9 cellular contexts compared by ENCODE assay signal in genomic region chr14:67673451-67673850, GRCh38. TPM values are rescaled to one million over a fixed set of nuclear protein-coding genes. Genes with fewer than 3 reads are reported as not detected.
DNase-seq lines count a peak whose midpoint lies in the region; ATAC-seq, FAIRE-seq and TF ChIP-seq lines count a peak whose summit lies in the region.
"Had no signal": no experiment of that assay in that cellular context is flagged by ENCODE, and none has a peak within 500 bp of the region (broad histone marks: within the 10 kb centered on the region; RNA-seq: fewer than 3 reads in every experiment).

No MANE protein-coding gene starts in this region.

- intact Hi-C loops in Panc1 (cut with micrococcal nuclease; ENCODE audit: unreplicated experiment), result no loop called here
- intact Hi-C loops in pancreas (cut with DNase I), result loop anchor here in 1 of 3 donors (10.0 kb wide), 1 partner anchor 89 kb away; no protein-coding TSS in a partner anchor

- in situ Hi-C loops in Panc1 (cut with HindIII; ENCODE audit: low pct_unique_long_range_greater_than_20kb, low sequenced_read_pairs), result no loop called here

- CTCF ChIA-PET in Panc1 (lab: Charles Lee), result no interaction called here

- H3K27ac ChIP-seq in DND-41 (ENCODE audit: low read length) (peak overlapping the region; percentile 92; the same call in 1 of the 2 replicates), Panc1 (ENCODE audit: low read length) (peak overlapping the region; percentile 79), esophagus (ENCODE audit: low read depth in 2 of 2, low read length in 1 of 2) (no peak overlapping the region), pancreas (no peak overlapping the region)

- H3K4me1 ChIP-seq in DND-41 (ENCODE audit: insufficient read depth, low read length), result peaks cover 34% of the 10 kb centered on the region
- peaks cover 7% of the 10 kb centered on the region for H3K4me1 ChIP-seq in Panc1 (ENCODE audit: control insufficient read depth, insufficient read depth, low read length)
- H3K4me1 ChIP-seq in esophagus (ENCODE audit: control insufficient read depth in 2 of 2, insufficient read depth in 2 of 2, low read length in 1 of 2), result peaks cover 0 to 6% of the 10 kb centered on the region in 2 donors
- peaks cover 0 to 24% (median 4%) of the 10 kb centered on the region in 3 donors for H3K4me1 ChIP-seq in pancreas

- BruUV-seq in Panc1 (replicated peaks; lab: Mats Ljungman, UMichigan), result TSS peak; percentile 72

- H3K27me3 ChIP-seq in DND-41 (ENCODE audit: insufficient read depth, low read length, poor library complexity), result no peaks in the 10 kb centered on the region
- no peaks in the 10 kb centered on the region for H3K27me3 ChIP-seq in Panc1 (ENCODE audit: control insufficient read depth, insufficient read depth, low read length)
- H3K27me3 ChIP-seq in esophagus (ENCODE audit: control insufficient read depth in 1 of 2, insufficient read depth in 2 of 2, low read length in 2 of 2), result no peaks in the 10 kb centered on the region
- H3K27me3 ChIP-seq in pancreas, result no peaks in the 10 kb centered on the region

- peak overlapping the region; percentile 70 for H3K4me2 ChIP-seq in DND-41 (ENCODE audit: insufficient read depth, low read length)

- DNase-seq in DND-41 (no peak), Panc1 (ENCODE audit: low read depth, low spot score) (no peak), pancreas (no peak), NCI-H748 treated with DMSO at 0.1 percent for 48 hours (lab: John Stamatoyannopoulos, UW) (no peak), SIG-M5 treated with dmso at 0.1 percent for 504 hours (lab: John Stamatoyannopoulos, UW; ENCODE audit: unreplicated experiment) (no peak)
- no peak for DNase-seq in activated CD4-positive, alpha-beta T cell treated with anti-CD3 and anti-CD28 coated beads, Interleukin-2, amount 50 U/mL, for 4 hours

- H4K20me1 ChIP-seq in DND-41 (ENCODE audit: insufficient read depth, low read length), result peaks cover 29% of the 10 kb centered on the region; the same call in 1 of the 2 replicates

- no peak overlapping the region for H2AFZ ChIP-seq in DND-41 (ENCODE audit: low read depth, low read length)

- no peak for ATAC-seq in DND-41 (ENCODE audit: insufficient read depth, low read depth)
- ATAC-seq in Panc1, result no peak
- ATAC-seq in pancreas, result no peak
- no peak for ATAC-seq in GM21529 (IDR thresholded peaks at IDR 0.05; ENCODE audit: unreplicated experiment)

- peaks cover 63% of the 10 kb centered on the region for H3K79me2 ChIP-seq in DND-41 (ENCODE audit: insufficient read depth, low read length)

- peak overlapping the region; percentile 39 to 73; a peak in 3 of 4 replicates for H3K4me3 ChIP-seq in DND-41 (ENCODE audit: low read depth in 1 of 2, low read length in 2 of 2)
- H3K4me3 ChIP-seq in Panc1 (ENCODE audit: low read depth in 2 of 2, low read length in 2 of 2), result peak overlapping the region; percentile 79 to 84
- peak overlapping the region; percentile 79 to 92 for H3K4me3 ChIP-seq in esophagus (ENCODE audit: low read depth in 1 of 2, low read length in 2 of 2)
- H3K4me3 ChIP-seq in pancreas, result peak overlapping the region; percentile 89 to 100 (median 96)

- FAIRE-seq in pancreas (lab: Jason Lieb, UNC), result no peak

- H3K9me3 ChIP-seq in DND-41 (ENCODE audit: insufficient read depth, low read length, severe bottlenecking), result no peaks in the 10 kb centered on the region
- no peaks in the 10 kb centered on the region for H3K9me3 ChIP-seq in Panc1 (ENCODE audit: control insufficient read depth, insufficient read depth, low read depth, low read length)
- no peaks in the 10 kb centered on the region for H3K9me3 ChIP-seq in esophagus (ENCODE audit: control insufficient read depth in 2 of 2, insufficient read depth in 1 of 2, low read depth in 1 of 2, low read length in 1 of 2)
- H3K9me3 ChIP-seq in pancreas, result no peaks in the 10 kb centered on the region

- WGBS in esophagus, 2 donors, result 34 to 36% methylated on average over 5 of the region's 5 CpGs
- WGBS in pancreas, 2 donors, result 21% methylated on average over 5 of the region's 5 CpGs

- POLR2A ChIA-PET in Panc1 (lab: Charles Lee), result no interaction called here

- peak overlapping the region; percentile 86 for H3K9ac ChIP-seq in DND-41 (ENCODE audit: low read depth, low read length)

- H3K36me3 ChIP-seq in DND-41 (ENCODE audit: insufficient read depth, low read length), result peaks cover 18% of the 10 kb centered on the region
- no peaks in the 10 kb centered on the region; the same call in 1 of the 2 replicates for H3K36me3 ChIP-seq in Panc1 (ENCODE audit: control insufficient read depth, insufficient read depth, low read length)
- peaks cover 3 to 4% of the 10 kb centered on the region in 2 donors for H3K36me3 ChIP-seq in esophagus (ENCODE audit: control insufficient read depth in 2 of 2, insufficient read depth in 2 of 2, low read length in 1 of 2)
- no peaks in the 10 kb centered on the region for H3K36me3 ChIP-seq in pancreas

- no peak for TF ChIP-seq CTCF in DND-41 (IDR thresholded peaks at IDR 0.05; ENCODE audit: borderline replicate concordance, extremely low read depth, low read length, poor library complexity, severe bottlenecking)
- no peak for TF ChIP-seq CTCF in Panc1 (IDR thresholded peaks at IDR 0.05)
- no peak for TF ChIP-seq CTCF in pancreas (IDR thresholded peaks at IDR 0.05)

RNA-seq across cellular contexts. Expression of gene VTI1B, which starts 1.0 kb away (rescaled TPM):
- total RNA-seq in Panc1 (2021; ENCODE audit: unreplicated experiment) (84.9 TPM), pancreas (10 to 100 TPM; 48.0 to 73.3 (median 54.5) TPM)
- polyA plus RNA-seq in Panc1 (2012; ENCODE audit: insufficient read length), result 77.0 TPM
- polyA plus RNA-seq in esophagus (10 to 100 TPM; 57.0 to 58.3 TPM), pancreas (10 to 100 TPM; 40.9 to 46.3 TPM)

RNA-seq across cellular contexts. Expression of gene RDH11, which starts 22.1 kb away (rescaled TPM):
- 45.1 TPM for total RNA-seq in Panc1 (2021; ENCODE audit: unreplicated experiment)
- 44.7 TPM for polyA plus RNA-seq in Panc1 (2012; ENCODE audit: insufficient read length)
- 10 to 100 TPM; 36.8 to 39.9 TPM for polyA plus RNA-seq in esophagus
- total RNA-seq in pancreas, result 10 to 100 TPM; 14.0 to 37.0 (median 21.7) TPM
- polyA plus RNA-seq in pancreas, result 10 to 100 TPM; 18.4 to 40.3 TPM

RNA-seq across cellular contexts. Expression of gene RDH12, which starts 28.2 kb away (rescaled TPM):
- total RNA-seq in Panc1 (2021; ENCODE audit: unreplicated experiment) (not detected), pancreas (1 to 10 TPM; 1.0 to 2.5 (median 1.5) TPM)
- polyA plus RNA-seq in Panc1 (2012; ENCODE audit: insufficient read length), result not detected
- polyA plus RNA-seq in esophagus (10 to 100 TPM in 1 of 2 donors, 1 to 10 TPM in 1; 8.0 to 31.2 TPM), pancreas (1 to 10 TPM; 1.2 to 2.0 TPM)
- total RNA-seq: lung microvascular endothelial cell had no signal

RNA-seq across cellular contexts. Expression of gene ARG2, which starts 53.7 kb away (rescaled TPM):
- total RNA-seq in Panc1 (2021; ENCODE audit: unreplicated experiment) (1.1 TPM), pancreas (1 to 10 TPM; 1.2 to 2.8 (median 1.4) TPM)
- polyA plus RNA-seq in Panc1 (2012; ENCODE audit: insufficient read length), result 0.48 TPM
- polyA plus RNA-seq in esophagus (10 to 100 TPM; 12.2 to 30.4 TPM), pancreas (10 to 100 TPM in 1 of 2 donors, 1 to 10 TPM in 1; 3.5 to 15.0 TPM)

Comparison
In these comparisons a context has a peak if more than half of its experiments do, and no peak if none do; other contexts are left out.
1. H3K27ac ChIP-seq: peak in DND-41 (single experiment) and Panc1 (single experiment); none in esophagus (0 of 2) and pancreas (0 of 4).
2. Peak in every context shown above with its lines, with median percentiles within 50 percentile points of each other: H3K4me3 ChIP-seq.